ENCODE assay signal across 2 cellular contexts in genomic region chr1:224411766-224412165, GRCh38.
TF ChIP-seq lines count a peak whose summit lies in the region.

No MANE protein-coding gene starts in this region.

TF ChIP-seq in IMR-90, 13 proteins besides CTCF, POLR2A, EP300 and RAD21:
- TF ChIP-seq MAFK (IDR thresholded peaks at IDR 0.05; ENCODE audit: low read depth, low read length) (no peak), NFE2L2 (IDR thresholded peaks at IDR 0.05; ENCODE audit: low read depth, low read length) (no peak), RFX5 (IDR thresholded peaks at IDR 0.05; ENCODE audit: low read depth, low read length) (no peak), FOS (IDR thresholded peaks at IDR 0.05; ENCODE audit: low read depth, low read length) (no peak), CHD1 (IDR thresholded peaks at IDR 0.05; ENCODE audit: low read depth, low read length) (no peak), ELK1 (IDR thresholded peaks at IDR 0.05; ENCODE audit: borderline replicate concordance, low read depth, low read length) (no peak), MXI1 (IDR thresholded peaks at IDR 0.05; ENCODE audit: borderline replicate concordance, low read depth, low read length) (no peak)

TF ChIP-seq in GM12878, 131 proteins besides CTCF, POLR2A, EP300 and RAD21:
- no peak for TF ChIP-seq ASH2L (IDR thresholded peaks at IDR 0.05; ENCODE audit: borderline replicate concordance, low read depth)
- TF ChIP-seq POLR2AphosphoS5 (IDR thresholded peaks at IDR 0.05; ENCODE audit: low read length): 0 out of 2 replicates have a peak, but pooled peaks have one; percentile 34
